ENCODE assay signal across 8 cellular contexts in genomic region chr2:121530563-121531334, GRCh38. TPM values are rescaled to one million over a fixed set of nuclear protein-coding genes. Genes with fewer than 3 reads are reported as not detected.
DNase-seq lines count a peak whose midpoint lies in the region; ATAC-seq and TF ChIP-seq lines count a peak whose summit lies in the region.

Gene RNU4ATAC (plus strand): TSS chr2:121530880.

- H4K8ac ChIP-seq in trophoblast cell (ENCODE audit: low read depth, low read length), result peak within 1 kb of the TSS; percentile 51

- DNase-seq in GM12864 (ENCODE audit: low read depth) (peak; percentile 95), NCI-H1092 (lab: John Stamatoyannopoulos, UW) (peak; percentile 80), SKM-1 treated with dmso at 0.1 percent for 144 hours (lab: John Stamatoyannopoulos, UW; ENCODE audit: unreplicated experiment) (peak; percentile 99), cardiac septum (ENCODE audit: low spot score) (peak; percentile 92), trophoblast cell (peak; percentile 93 to 100), type B pancreatic cell (ENCODE audit: extremely low spot score, unreplicated experiment) (peak; percentile 83)
- peak; percentile 56 for DNase-seq in activated naive CD8-positive, alpha-beta T cell treated with anti-CD3 and anti-CD28 coated beads, Interleukin-2, amount 50 U/mL, for 16 hours (ENCODE audit: low read depth, low spot score)

- peak within 1 kb of the TSS; percentile 90 for H3K4me3 Mint-ChIP-seq in type B pancreatic cell

- H3K79me1 ChIP-seq in trophoblast cell (ENCODE audit: low read length), result peaks cover 7% of the 10 kb centered on the region

- H3K4me1 ChIP-seq in trophoblast cell (ENCODE audit: control insufficient read depth in 1 of 2, insufficient read depth in 2 of 2, low read length in 2 of 2), result peaks cover 2 to 6% of the 10 kb centered on the region in 2 experiments

- peak within 1 kb of the TSS; percentile 91 for H3K27ac ChIP-seq in trophoblast cell (ENCODE audit: low read depth, low read length)

- H4K91ac ChIP-seq in trophoblast cell (ENCODE audit: low read depth, low read length), result peak within 1 kb of the TSS; percentile 88

- no peaks in the 10 kb centered on the region for H3K79me2 ChIP-seq in trophoblast cell (ENCODE audit: control insufficient read depth, insufficient read depth, low read length, poor library complexity)

- H2BK12ac ChIP-seq in trophoblast cell (ENCODE audit: low read length), result no peak within 1 kb of the TSS

- H3K4ac ChIP-seq in trophoblast cell (ENCODE audit: low read depth, low read length), result no peak within 1 kb of the TSS

- peak within 1 kb of the TSS; percentile 50 for H3K14ac ChIP-seq in trophoblast cell (ENCODE audit: low read length)

- peaks cover 5 to 10% of the 10 kb centered on the region in 2 experiments for H3K36me3 ChIP-seq in trophoblast cell (ENCODE audit: control insufficient read depth in 1 of 2, insufficient read depth in 2 of 2, low read length in 2 of 2)

- WGBS in trophoblast cell (ENCODE audit: extremely low coverage, insufficient coverage, insufficient read length), result no CpG with 5 or more reads among the region's 47 CpGs

- no peaks in the 10 kb centered on the region for H3K27me3 ChIP-seq in trophoblast cell (ENCODE audit: insufficient read depth, low read length)

- TF ChIP-seq CTCF in GM12864 (IDR thresholded peaks at IDR 0.05; ENCODE audit: low read depth, low read length, missing control alignments) (peak; percentile 59), type B pancreatic cell (conservative IDR thresholded peaks at IDR 0.05) (peak; percentile 82)

- peak within 1 kb of the TSS; percentile 98 for H2BK5ac ChIP-seq in trophoblast cell (ENCODE audit: low read depth, low read length, poor library complexity)

- no peak within 1 kb of the TSS for H3K23ac ChIP-seq in trophoblast cell (ENCODE audit: low read length)

- no peaks in the 10 kb centered on the region for H3K36me3 Mint-ChIP-seq in type B pancreatic cell

- H3K4me1 Mint-ChIP-seq in type B pancreatic cell (ENCODE audit: unreplicated experiment), result peaks cover 39% of the 10 kb centered on the region

- H3K9ac ChIP-seq in trophoblast cell (ENCODE audit: low read length), result peak within 1 kb of the TSS; percentile 81

- peak; percentile 79 for ATAC-seq in HG02610 (IDR thresholded peaks at IDR 0.05; ENCODE audit: unreplicated experiment)

- H3K4me2 ChIP-seq in trophoblast cell (ENCODE audit: low read length), result peak within 1 kb of the TSS; percentile 81

- H2AFZ ChIP-seq in trophoblast cell (ENCODE audit: insufficient read depth, low read length, poor library complexity), result peak within 1 kb of the TSS; percentile 66

- H4K12ac ChIP-seq in trophoblast cell (ENCODE audit: low read depth, low read length), result no peak within 1 kb of the TSS

- H3K27me3 Mint-ChIP-seq in type B pancreatic cell, result no peaks in the 10 kb centered on the region

- H3K27ac Mint-ChIP-seq in type B pancreatic cell, result peak within 1 kb of the TSS; percentile 94

- no peaks in the 10 kb centered on the region for H3K9me3 ChIP-seq in trophoblast cell (ENCODE audit: insufficient read depth, low read depth, low read length)

- H3K9me3 Mint-ChIP-seq in type B pancreatic cell, result no peaks in the 10 kb centered on the region

- peak within 1 kb of the TSS; percentile 39 for H2BK120ac ChIP-seq in trophoblast cell (ENCODE audit: insufficient read depth, low read length, poor library complexity)

- peak within 1 kb of the TSS; percentile 44 for H3K18ac ChIP-seq in trophoblast cell (ENCODE audit: low read length)

- H3K4me3 ChIP-seq in GM12864 (ENCODE audit: low read depth, low read length) (peak within 1 kb of the TSS; percentile 95), trophoblast cell (ENCODE audit: low read depth, low read length) (peak within 1 kb of the TSS; percentile 92)

- intact Hi-C loops in cardiac septum (cut with DNase I), result loop anchor here (1.0 to 2.0 kb wide), 3 partner anchors 120 to 206 kb away; partner anchors contain the start of gene NIFK

- H2AK5ac ChIP-seq in trophoblast cell (ENCODE audit: low read length), result no peak within 1 kb of the TSS

RNA-seq across cellular contexts. Expression of gene RNU4ATAC, which starts in this region (rescaled TPM):
- total RNA-seq in cardiac septum (not detected), type B pancreatic cell (ENCODE audit: low replicate concordance) (not detected in 2 replicates)
- polyA plus RNA-seq in trophoblast cell (2013), result not detected in 2 replicates

Comparison
In these comparisons a context has a peak if more than half of its experiments do, and no peak if none do; other contexts are left out.
1. Peak in every context shown above with its lines: DNase-seq, ATAC-seq, H3K4me3 ChIP-seq and H3K27ac ChIP-seq.
2. Peak in DNase-seq in cardiac septum; RNA of the gene not detected or under 1 TPM.
3. Peak in DNase-seq in type B pancreatic cell; RNA of the gene not detected or under 1 TPM.